In the genomic region with DNA sequence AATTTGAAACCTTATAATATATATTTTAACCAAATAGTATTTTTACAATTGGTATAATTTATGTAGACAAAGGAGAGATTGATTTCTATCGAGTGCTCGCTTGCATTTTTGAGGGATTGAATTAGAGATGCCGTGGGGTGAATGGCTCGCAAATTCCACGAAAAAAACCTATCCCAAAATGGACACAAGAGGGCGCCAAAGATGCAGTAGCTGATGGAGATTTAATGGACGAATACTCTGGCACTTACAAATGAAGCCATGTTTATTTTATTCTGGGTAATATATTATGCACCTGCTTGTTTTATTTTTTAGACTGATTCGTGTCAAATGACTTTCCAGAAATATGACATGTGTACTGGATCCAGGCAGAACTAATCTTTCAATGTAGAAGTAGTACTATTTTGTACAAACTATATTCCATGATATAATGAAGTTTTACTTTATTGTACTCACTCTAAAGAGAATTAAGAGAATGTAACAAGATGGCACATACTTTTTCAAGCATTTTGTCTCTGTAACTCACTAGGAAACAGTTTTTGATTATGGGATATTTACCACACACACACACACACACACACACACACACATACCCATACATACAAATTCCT, we compare ENCODE assay signal across 8 cellular contexts.
A peak's percentile ranks its signal among the peaks of the same experiment; 100 is the strongest.
DNase-seq lines count a peak whose midpoint lies in the region; ATAC-seq and TF ChIP-seq lines count a peak whose summit lies in the region.

No MANE protein-coding gene starts in this region.

- H3K9me2 ChIP-seq in PC-3 (replicated peaks; ENCODE audit: low read length): no peaks in the 10 kb centered on the region

- H4K20me1 ChIP-seq in PC-3 (ENCODE audit: low read length): no peaks in the 10 kb centered on the region

- H3K27me3 ChIP-seq in PC-3 (ENCODE audit: low read length): peaks cover 37% of the 10 kb centered on the region

- no peak overlapping the region for H3K4me2 ChIP-seq in PC-3 (ENCODE audit: low read length)

- H3K4me3 ChIP-seq in PC-3 (ENCODE audit: low read length): no peak overlapping the region

- peak; percentile 18 for DNase-seq in 8988T
- peak; percentile 52 for DNase-seq in GM10266 (ENCODE audit: extremely low spot score)
- DNase-seq in HS-27A (ENCODE audit: low read depth): peak; percentile 33
- DNase-seq in PC-3: peak; percentile 74
- peak; percentile 7 for DNase-seq in activated T-helper 9 cell treated with anti-CD3 and anti-CD28 coated beads, Interleukin-2, amount 50 U/mL, for 16 hours (ENCODE audit: low read depth)
- peak; percentile 29 for DNase-seq in glomerular endothelial cell (ENCODE audit: extremely low read depth, low read depth, low spot score)
- peak; percentile 4 for DNase-seq in smooth muscle cell of the brain vasculature (ENCODE audit: low read depth, low spot score)
- no peak for DNase-seq in omental fat pad (ENCODE audit: low spot score)

- H3K9ac ChIP-seq in PC-3 (ENCODE audit: low read length): no peak overlapping the region

- TF ChIP-seq CTCF in GM10266 (IDR thresholded peaks at IDR 0.05; ENCODE audit: control insufficient read depth, insufficient read depth, low read depth, missing control alignments) (peak; percentile 74), PC-3 (conservative IDR thresholded peaks at IDR 0.05; ENCODE audit: low read depth, low read length) (peak; percentile 81), omental fat pad (IDR thresholded peaks at IDR 0.05) (no peak)

- no peaks in the 10 kb centered on the region for H3K4me1 ChIP-seq in PC-3 (ENCODE audit: insufficient read depth, low read length)

- H3K27ac ChIP-seq in PC-3 (ENCODE audit: low read length): no peak overlapping the region

- no TSS peak for BruUV-seq in PC-3 (replicated peaks; lab: Mats Ljungman, UMichigan)

- no peaks in the 10 kb centered on the region for H3K36me3 ChIP-seq in PC-3 (ENCODE audit: low read depth, low read length)

- H3K79me2 ChIP-seq in PC-3 (ENCODE audit: low read length): no peaks in the 10 kb centered on the region

- H2AFZ ChIP-seq in PC-3 (ENCODE audit: low read length): no peak overlapping the region

- intact Hi-C loops in PC-3 (cut with micrococcal nuclease): loop anchor here (1.0 to 10.0 kb wide), 3 partner anchors 1177 to 1553 kb away; no protein-coding TSS in a partner anchor

- H3F3A ChIP-seq in PC-3 (ENCODE audit: low read length, unreplicated experiment): no peaks in the 10 kb centered on the region

- CTCF ChIA-PET in PC-3 (lab: Charles Lee): interaction anchor here (0.6 kb wide), 1 partner anchor 1535 kb away, joined by 3 read pairs; no protein-coding TSS in a partner anchor

- peak; percentile 38; the same call in 1 of the 2 replicates for ATAC-seq in PC-3
- ATAC-seq in omental fat pad (ENCODE audit: low FRiP score): no peak

- no peaks in the 10 kb centered on the region for H3K9me3 ChIP-seq in PC-3 (ENCODE audit: low read length)

- POLR2A ChIA-PET in PC-3 (lab: Charles Lee; ENCODE audit: unreplicated experiment): no interaction called here

Comparison
In these comparisons a context has a peak if more than half of its experiments do, and no peak if none do; other contexts are left out.
1. CTCF ChIP-seq: peak in GM10266 (single experiment) and PC-3 (single experiment); none in omental fat pad (0 of 3).